In the genomic region with DNA sequence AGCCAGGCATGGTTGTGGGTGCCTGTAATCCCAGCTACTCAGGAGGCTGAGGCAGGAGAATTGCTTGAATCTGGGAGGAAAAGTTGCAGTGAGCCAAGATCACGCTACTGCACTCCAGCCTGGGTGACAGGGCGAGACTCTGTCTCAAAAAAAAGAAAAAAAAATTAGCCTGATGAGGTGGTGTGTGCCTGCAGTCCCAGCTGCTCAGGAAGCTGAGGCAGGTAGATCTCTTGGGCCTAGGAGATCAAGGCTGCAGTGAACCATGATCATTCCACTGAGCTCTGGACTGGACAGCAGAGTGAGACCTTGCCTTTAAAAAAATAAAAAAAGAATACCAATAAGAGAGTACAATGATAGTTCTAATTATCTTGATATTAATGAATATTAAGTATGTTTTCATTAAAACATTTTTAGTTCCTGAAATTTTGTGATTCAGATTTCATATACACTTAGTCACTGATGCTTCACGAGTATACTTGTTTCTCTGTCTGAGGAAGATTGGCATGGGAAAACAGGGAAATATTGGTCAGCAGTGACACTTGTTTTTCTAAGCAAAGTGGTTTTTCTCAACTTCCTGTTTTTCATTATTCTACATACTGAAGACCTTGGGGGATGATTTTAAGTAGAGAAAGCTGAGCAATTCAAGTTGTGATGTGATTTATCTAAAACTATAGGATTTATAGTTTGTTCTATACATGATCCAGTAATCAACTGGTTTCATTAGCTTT, we compare ENCODE assay signal across 9 cellular contexts.
A peak's percentile ranks its signal among the peaks of the same experiment; 100 is the strongest.
DNase-seq lines count a peak whose midpoint lies in the region; ATAC-seq lines count a peak whose summit lies in the region.
"Had no signal": no experiment of that assay in that cellular context is flagged by ENCODE, and none has a peak within 500 bp of the region (broad histone marks: within the 10 kb centered on the region; RNA-seq: fewer than 3 reads in every experiment).

No MANE protein-coding gene starts in this region.

- peak overlapping the region; percentile 97 to 99 for H3K27ac Mint-ChIP-seq in T-cell
- H3K27ac Mint-ChIP-seq in stimulated activated effector memory CD8-positive, alpha-beta T cell treated with anti-CD3 and anti-CD28 coated beads, Interleukin-12 subunit alpha, Interleukin-12 subunit beta, amount 100 ng/mL, for 72 hours: peak overlapping the region; percentile 93

- peaks cover 15% of the 10 kb centered on the region for H3K36me3 Mint-ChIP-seq in T-cell
- no peaks in the 10 kb centered on the region for H3K36me3 Mint-ChIP-seq in stimulated activated effector memory CD8-positive, alpha-beta T cell treated with anti-CD3 and anti-CD28 coated beads, Interleukin-12 subunit alpha, Interleukin-12 subunit beta, amount 100 ng/mL, for 72 hours

- DNase-seq in NOMO-1 treated with DMSO at 0.1 percent for 48 hours (lab: John Stamatoyannopoulos, UW; ENCODE audit: unreplicated experiment) (peak; percentile 73), NOMO-1 treated with dmso at 0.1 percent for 144 hours (lab: John Stamatoyannopoulos, UW; ENCODE audit: unreplicated experiment) (no peak), T-cell (peak in 7 of 34 experiments; percentile 4 to 22 (median 9)), fibroblast of gingiva (ENCODE audit: low read depth) (peak; percentile 6)
- DNase-seq in stimulated activated effector memory CD8-positive, alpha-beta T cell treated with anti-CD3 and anti-CD28 coated beads, Interleukin-12 subunit alpha, Interleukin-12 subunit beta, amount 100 ng/mL, for 72 hours (ENCODE audit: low spot score in 2 of 2): no peak
- DNase-seq: 8988T had no signal

- no peaks in the 10 kb centered on the region for H3K9me3 Mint-ChIP-seq in T-cell
- H3K9me3 Mint-ChIP-seq in stimulated activated effector memory CD8-positive, alpha-beta T cell treated with anti-CD3 and anti-CD28 coated beads, Interleukin-12 subunit alpha, Interleukin-12 subunit beta, amount 100 ng/mL, for 72 hours: no peaks in the 10 kb centered on the region

- ATAC-seq in T-cell (replicated peaks in 1 of 4): peak; percentile 77 to 87 (median 82)
- peak; percentile 58 for ATAC-seq in stimulated activated effector memory CD8-positive, alpha-beta T cell treated with anti-CD3 and anti-CD28 coated beads, Interleukin-12 subunit alpha, Interleukin-12 subunit beta, amount 100 ng/mL, for 72 hours
- ATAC-seq in GM19023 (IDR thresholded peaks at IDR 0.05; ENCODE audit: unreplicated experiment): no peak
- no peak for ATAC-seq in HG03159 (IDR thresholded peaks at IDR 0.05; ENCODE audit: unreplicated experiment)
- no peak for ATAC-seq in HG03565 (IDR thresholded peaks at IDR 0.05; ENCODE audit: unreplicated experiment)

- CTCF ChIA-PET in T-cell (lab: Charles Lee): interaction anchor here (0.8 to 1.5 kb wide), 3 partner anchors 14 to 108 kb away, joined by 3 to 4 read pairs (median 4); no protein-coding TSS in a partner anchor

- peak overlapping the region; percentile 57 to 61 (median 57) for H3K4me3 Mint-ChIP-seq in T-cell
- peak overlapping the region; percentile 26 for H3K4me3 Mint-ChIP-seq in stimulated activated effector memory CD8-positive, alpha-beta T cell treated with anti-CD3 and anti-CD28 coated beads, Interleukin-12 subunit alpha, Interleukin-12 subunit beta, amount 100 ng/mL, for 72 hours

- POLR2A ChIA-PET in T-cell (lab: Charles Lee): interaction anchor here (0.6 to 1.0 kb wide), 7 partner anchors 13 to 892 kb away, joined by 3 to 7 read pairs (median 3); no protein-coding TSS in a partner anchor

- no peaks in the 10 kb centered on the region for H3K27me3 Mint-ChIP-seq in T-cell

- H3K4me1 Mint-ChIP-seq in T-cell: peaks cover 32 to 58% (median 51%) of the 10 kb centered on the region in 3 donors
- H3K4me1 Mint-ChIP-seq in stimulated activated effector memory CD8-positive, alpha-beta T cell treated with anti-CD3 and anti-CD28 coated beads, Interleukin-12 subunit alpha, Interleukin-12 subunit beta, amount 100 ng/mL, for 72 hours: peaks cover 24% of the 10 kb centered on the region

Comparison
In these comparisons a context has a peak if more than half of its experiments do, and no peak if none do; other contexts are left out.
1. DNase-seq: peak in NOMO-1 treated with DMSO at 0.1 percent for 48 hours (single experiment) and fibroblast of gingiva (single experiment); none in NOMO-1 treated with dmso at 0.1 percent for 144 hours (single experiment) and stimulated activated effector memory CD8-positive, alpha-beta T cell treated with anti-CD3 and anti-CD28 coated beads, Interleukin-12 subunit alpha, Interleukin-12 subunit beta, amount 100 ng/mL, for 72 hours (0 of 2).
2. ATAC-seq: peak in T-cell (4 of 4) and stimulated activated effector memory CD8-positive, alpha-beta T cell treated with anti-CD3 and anti-CD28 coated beads, Interleukin-12 subunit alpha, Interleukin-12 subunit beta, amount 100 ng/mL, for 72 hours (single experiment); none in GM19023 (single experiment), HG03159 (single experiment) and HG03565 (single experiment).